ENCODE assay signal across 14 cellular contexts in genomic region chr4:131547506-131547981, GRCh38.
DNase-seq lines count a peak whose midpoint lies in the region; ATAC-seq and TF ChIP-seq lines count a peak whose summit lies in the region.
"Had no signal": no experiment of that assay in that cellular context is flagged by ENCODE, and none has a peak within 500 bp of the region (broad histone marks: within the 10 kb centered on the region; RNA-seq: fewer than 3 reads in every experiment).

No MANE protein-coding gene starts in this region.

- TF ChIP-seq POLR2A in lower leg skin (IDR thresholded peaks at IDR 0.05), result no peak

- 0 out of 2 replicates have a peak, but pooled peaks cover 4% of the 10 kb centered on the region for H3K36me3 ChIP-seq in OCI-LY1 (ENCODE audit: insufficient read depth, low read length)
- no peaks in the 10 kb centered on the region for H3K36me3 ChIP-seq in neural progenitor cell
- H3K36me3 ChIP-seq: sigmoid colon had no signal

- H3K9me3 ChIP-seq in OCI-LY1 (ENCODE audit: low read length) (no peaks in the 10 kb centered on the region; the same call in 1 of the 2 replicates), neural progenitor cell (ENCODE audit: low read depth) (no peaks in the 10 kb centered on the region)
- H3K9me3 ChIP-seq: sigmoid colon had no signal

- H3K27ac ChIP-seq in OCI-LY1 (ENCODE audit: low read depth, low read length, poor library complexity, severe bottlenecking), result peak overlapping the region; percentile 92
- no peak overlapping the region for H3K27ac ChIP-seq in neural progenitor cell
- H3K27ac ChIP-seq: sigmoid colon had no signal

- H4K20me1 ChIP-seq in OCI-LY1 (ENCODE audit: insufficient read depth, low read length), result no peaks in the 10 kb centered on the region
- H4K20me1 ChIP-seq in neural progenitor cell (ENCODE audit: low read depth), result no peaks in the 10 kb centered on the region

- no peaks in the 10 kb centered on the region for H3K36me3 Mint-ChIP-seq in glutamatergic neuron (ENCODE audit: unreplicated experiment)
- no peaks in the 10 kb centered on the region for H3K36me3 Mint-ChIP-seq in neural progenitor cell

- H3F3A ChIP-seq in OCI-LY1 (ENCODE audit: insufficient read depth, low read length) (no peaks in the 10 kb centered on the region), neural progenitor cell (ENCODE audit: low read depth) (no peaks in the 10 kb centered on the region)

- peak overlapping the region; percentile 42 for H3K9ac ChIP-seq in OCI-LY1 (ENCODE audit: low read length)
- H3K9ac ChIP-seq in neural progenitor cell, result no peak overlapping the region

- WGBS in lower leg skin, 2 donors, result 86 to 94% methylated on average over 7 of the region's 7 CpGs

- no peaks in the 10 kb centered on the region for H3K79me2 ChIP-seq in OCI-LY1 (ENCODE audit: insufficient read depth, low read length)
- H3K79me2 ChIP-seq in neural progenitor cell (ENCODE audit: low read depth), result no peaks in the 10 kb centered on the region

- peak; percentile 58 for ATAC-seq in GM18867 (IDR thresholded peaks at IDR 0.05; ENCODE audit: unreplicated experiment)
- ATAC-seq in GM21528 (IDR thresholded peaks at IDR 0.05; ENCODE audit: low FRiP score, unreplicated experiment), result peak; percentile 61
- ATAC-seq in HG03060 (IDR thresholded peaks at IDR 0.05; ENCODE audit: low read depth, unreplicated experiment), result peak; percentile 90
- ATAC-seq in HG03039 (IDR thresholded peaks at IDR 0.05; ENCODE audit: unreplicated experiment), result no peak

- H3K4me1 Mint-ChIP-seq in glutamatergic neuron (ENCODE audit: low read depth, unreplicated experiment) (no peaks in the 10 kb centered on the region), neural progenitor cell (no peaks in the 10 kb centered on the region)
- H3K4me1 Mint-ChIP-seq: B cell had no signal

- H3K4me3 Mint-ChIP-seq in glutamatergic neuron (ENCODE audit: unreplicated experiment) (no peak overlapping the region), neural progenitor cell (no peak overlapping the region)
- H3K4me3 Mint-ChIP-seq: B cell; T-helper 1 cell treated with Interleukin-12 subunit alpha and Interleukin-12 subunit beta and Interleukin-4 antibody, amounts not matched to agents 30 μg/mL and 1 μg/mL, for 36 hours had no signal

- H3K27me3 Mint-ChIP-seq in glutamatergic neuron (ENCODE audit: unreplicated experiment) (peaks cover 2% of the 10 kb centered on the region), neural progenitor cell (ENCODE audit: insufficient read depth, low read depth) (no peaks in the 10 kb centered on the region)
- H3K27me3 Mint-ChIP-seq: B cell had no signal

- no peaks in the 10 kb centered on the region for H3K9me2 ChIP-seq in OCI-LY1 (ENCODE audit: low read depth, low read length)

- H3K27ac Mint-ChIP-seq in glutamatergic neuron (ENCODE audit: unreplicated experiment), result no peak overlapping the region
- no peak overlapping the region for H3K27ac Mint-ChIP-seq in neural progenitor cell
- H3K27ac Mint-ChIP-seq: B cell; T-helper 1 cell treated with Interleukin-12 subunit alpha and Interleukin-12 subunit beta and Interleukin-4 antibody, amounts not matched to agents 30 μg/mL and 1 μg/mL, for 36 hours had no signal

- intact Hi-C loops in lower leg skin (cut with DNase I; ENCODE audit: low total_unique reads), result no loop called here

- H3K27me3 ChIP-seq in OCI-LY1 (ENCODE audit: insufficient read depth, low read length) (no peaks in the 10 kb centered on the region), neural progenitor cell (no peaks in the 10 kb centered on the region)
- H3K27me3 ChIP-seq: sigmoid colon had no signal

- DNase-seq in lower leg skin (ENCODE audit: low spot score in 2 of 2) (no peak), glutamatergic neuron (no peak), neural progenitor cell (ENCODE audit: low spot score) (no peak)
- DNase-seq: activated CD4-positive, alpha-beta T cell treated with anti-CD3 and anti-CD28 coated beads, Interleukin-2, amount 50 U/mL, for 48 hours; activated naive CD4-positive, alpha-beta T cell; NCI-H2227 treated with DMSO at 0.1 percent for 48 hours; sigmoid colon had no signal

- no peaks in the 10 kb centered on the region for H3K9me3 Mint-ChIP-seq in glutamatergic neuron (ENCODE audit: unreplicated experiment)
- no peaks in the 10 kb centered on the region for H3K9me3 Mint-ChIP-seq in neural progenitor cell
- H3K9me3 Mint-ChIP-seq: T-helper 1 cell treated with Interleukin-12 subunit alpha and Interleukin-12 subunit beta and Interleukin-4 antibody, amounts not matched to agents 30 μg/mL and 1 μg/mL, for 36 hours had no signal

- H2AFZ ChIP-seq in OCI-LY1 (ENCODE audit: low read length) (peak overlapping the region; percentile 60), neural progenitor cell (replicated peaks) (no peak overlapping the region)

- peak overlapping the region; percentile 27 for H3K4me3 ChIP-seq in OCI-LY1 (ENCODE audit: low read depth, low read length, poor library complexity, severe bottlenecking)
- no peak overlapping the region for H3K4me3 ChIP-seq in lower leg skin (ENCODE audit: low read depth, poor library complexity, severe bottlenecking)
- H3K4me3 ChIP-seq in neural progenitor cell, result no peak overlapping the region
- H3K4me3 ChIP-seq: sigmoid colon had no signal

- peaks cover 23% of the 10 kb centered on the region for H3K4me1 ChIP-seq in OCI-LY1 (ENCODE audit: insufficient read depth, low read length, severe bottlenecking)
- no peaks in the 10 kb centered on the region for H3K4me1 ChIP-seq in neural progenitor cell
- H3K4me1 ChIP-seq: sigmoid colon had no signal

- peak overlapping the region; percentile 55 for H3K4me2 ChIP-seq in OCI-LY1 (ENCODE audit: low read length)
- no peak overlapping the region for H3K4me2 ChIP-seq in neural progenitor cell

- TF ChIP-seq CTCF in OCI-LY1 (IDR thresholded peaks at IDR 0.05; ENCODE audit: low read length) (no peak), lower leg skin (IDR thresholded peaks at IDR 0.05) (no peak), glutamatergic neuron (IDR thresholded peaks at IDR 0.05; ENCODE audit: partially characterized antibody, unreplicated experiment) (no peak), neural progenitor cell (IDR thresholded peaks at IDR 0.05) (no peak)
